7 cellular contexts compared by ENCODE assay signal in genomic region chrX:39469126-39469525, GRCh38.
"Had no signal": no experiment of that assay in that cellular context is flagged by ENCODE, and none has a peak within 500 bp of the region (broad histone marks: within the 10 kb centered on the region; RNA-seq: fewer than 3 reads in every experiment).

No MANE protein-coding gene starts in this region.

- ATAC-seq: GM23338, K562 had no signal

- H3K4me1 Mint-ChIP-seq: GM23338, H9 had no signal

- DNase-seq: H9, HCEC 1CT, HFFc6, IMR-90, KG1 had no signal

- H3K4me2 ChIP-seq: GM23338 had no signal

- H3K9me3 Mint-ChIP-seq: GM23338, HFFc6 had no signal

- H3K4me3 Mint-ChIP-seq: GM23338, H9, HFFc6 had no signal

- H3K27ac Mint-ChIP-seq: GM23338, H9, HFFc6 had no signal

- H3K4me3 ChIP-seq: GM23338, K562 had no signal
